ENCODE assay signal across 2 cellular contexts in the genomic region with DNA sequence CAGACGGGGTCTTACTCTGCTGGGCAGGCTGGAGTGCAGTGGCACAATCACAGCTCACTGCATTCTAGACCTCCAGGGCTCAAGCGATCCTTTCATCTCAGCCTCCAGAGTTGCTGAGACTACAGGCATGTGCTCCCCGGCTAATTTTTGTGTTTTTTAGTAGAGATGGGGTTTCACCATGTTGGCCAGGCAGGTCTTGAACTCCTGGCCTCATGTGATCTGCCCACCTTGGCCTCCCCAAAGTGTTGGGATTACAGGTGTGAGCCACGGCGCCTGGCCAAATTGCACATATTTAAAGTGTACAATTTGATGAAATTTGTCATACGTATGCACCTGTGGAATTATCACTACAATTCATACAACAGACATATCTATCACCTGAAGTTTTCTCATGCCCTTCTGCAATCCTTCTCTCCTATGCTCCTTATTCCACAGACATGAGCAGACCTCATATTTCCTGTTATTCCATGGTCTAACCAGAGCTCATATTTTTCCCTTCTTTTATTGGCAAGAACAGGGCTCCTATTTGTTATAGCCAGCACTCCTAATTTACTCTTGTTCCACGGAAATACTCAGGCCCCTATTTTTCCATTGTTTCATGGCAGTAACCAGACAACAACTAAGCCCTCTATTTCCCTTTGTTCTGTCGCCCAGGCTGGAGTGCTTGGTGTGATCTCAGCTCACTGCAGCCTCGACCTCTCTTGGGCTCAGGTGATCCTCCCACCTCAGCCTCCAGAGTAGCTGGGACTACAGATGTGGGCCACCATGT.
TF ChIP-seq lines count a peak whose summit lies in the region.

No MANE protein-coding gene starts in this region.

TF ChIP-seq in HepG2, 621 proteins besides CTCF, POLR2A, EP300 and RAD21 (continues in another document):
- TF ChIP-seq NR2F1 (CRISPR knock-in tag; IDR thresholded peaks at IDR 0.05): no peak
- TF ChIP-seq CHD4 (IDR thresholded peaks at IDR 0.05; ENCODE audit: borderline replicate concordance, low read length): no peak
- no peak for TF ChIP-seq TSC22D2 (CRISPR knock-in tag; IDR thresholded peaks at IDR 0.05; ENCODE audit: borderline replicate concordance)
- no peak for TF ChIP-seq HOXA9 (CRISPR knock-in tag; IDR thresholded peaks at IDR 0.05; ENCODE audit: borderline replicate concordance)
- no peak for TF ChIP-seq KLF13 (CRISPR knock-in tag; IDR thresholded peaks at IDR 0.05)
- TF ChIP-seq, protein P1, sequence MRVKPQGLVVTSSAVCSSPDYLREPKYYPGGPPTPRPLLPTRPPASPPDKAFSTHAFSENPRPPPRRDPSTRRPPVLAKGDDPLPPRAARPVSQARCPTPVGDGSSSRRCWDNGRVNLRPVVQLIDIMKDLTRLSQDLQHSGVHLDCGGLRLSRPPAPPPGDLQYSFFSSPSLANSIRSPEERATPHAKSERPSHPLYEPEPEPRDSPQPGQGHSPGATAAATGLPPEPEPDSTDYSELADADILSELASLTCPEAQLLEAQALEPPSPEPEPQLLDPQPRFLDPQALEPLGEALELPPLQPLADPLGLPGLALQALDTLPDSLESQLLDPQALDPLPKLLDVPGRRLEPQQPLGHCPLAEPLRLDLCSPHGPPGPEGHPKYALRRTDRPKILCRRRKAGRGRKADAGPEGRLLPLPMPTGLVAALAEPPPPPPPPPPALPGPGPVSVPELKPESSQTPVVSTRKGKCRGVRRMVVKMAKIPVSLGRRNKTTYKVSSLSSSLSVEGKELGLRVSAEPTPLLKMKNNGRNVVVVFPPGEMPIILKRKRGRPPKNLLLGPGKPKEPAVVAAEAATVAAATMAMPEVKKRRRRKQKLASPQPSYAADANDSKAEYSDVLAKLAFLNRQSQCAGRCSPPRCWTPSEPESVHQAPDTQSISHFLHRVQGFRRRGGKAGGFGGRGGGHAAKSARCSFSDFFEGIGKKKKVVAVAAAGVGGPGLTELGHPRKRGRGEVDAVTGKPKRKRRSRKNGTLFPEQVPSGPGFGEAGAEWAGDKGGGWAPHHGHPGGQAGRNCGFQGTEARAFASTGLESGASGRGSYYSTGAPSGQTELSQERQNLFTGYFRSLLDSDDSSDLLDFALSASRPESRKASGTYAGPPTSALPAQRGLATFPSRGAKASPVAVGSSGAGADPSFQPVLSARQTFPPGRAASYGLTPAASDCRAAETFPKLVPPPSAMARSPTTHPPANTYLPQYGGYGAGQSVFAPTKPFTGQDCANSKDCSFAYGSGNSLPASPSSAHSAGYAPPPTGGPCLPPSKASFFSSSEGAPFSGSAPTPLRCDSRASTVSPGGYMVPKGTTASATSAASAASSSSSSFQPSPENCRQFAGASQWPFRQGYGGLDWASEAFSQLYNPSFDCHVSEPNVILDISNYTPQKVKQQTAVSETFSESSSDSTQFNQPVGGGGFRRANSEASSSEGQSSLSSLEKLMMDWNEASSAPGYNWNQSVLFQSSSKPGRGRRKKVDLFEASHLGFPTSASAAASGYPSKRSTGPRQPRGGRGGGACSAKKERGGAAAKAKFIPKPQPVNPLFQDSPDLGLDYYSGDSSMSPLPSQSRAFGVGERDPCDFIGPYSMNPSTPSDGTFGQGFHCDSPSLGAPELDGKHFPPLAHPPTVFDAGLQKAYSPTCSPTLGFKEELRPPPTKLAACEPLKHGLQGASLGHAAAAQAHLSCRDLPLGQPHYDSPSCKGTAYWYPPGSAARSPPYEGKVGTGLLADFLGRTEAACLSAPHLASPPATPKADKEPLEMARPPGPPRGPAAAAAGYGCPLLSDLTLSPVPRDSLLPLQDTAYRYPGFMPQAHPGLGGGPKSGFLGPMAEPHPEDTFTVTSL (CRISPR knock-in tag; IDR thresholded peaks at IDR 0.05; ENCODE audit: borderline replicate concordance): 0 out of 2 replicates have a peak, but pooled peaks have one; percentile 7
- 0 out of 2 replicates have a peak, but pooled peaks have one; percentile 50 for TF ChIP-seq ZNF703 (CRISPR knock-in tag; IDR thresholded peaks at IDR 0.05; ENCODE audit: borderline replicate concordance)
- TF ChIP-seq, protein P2, sequence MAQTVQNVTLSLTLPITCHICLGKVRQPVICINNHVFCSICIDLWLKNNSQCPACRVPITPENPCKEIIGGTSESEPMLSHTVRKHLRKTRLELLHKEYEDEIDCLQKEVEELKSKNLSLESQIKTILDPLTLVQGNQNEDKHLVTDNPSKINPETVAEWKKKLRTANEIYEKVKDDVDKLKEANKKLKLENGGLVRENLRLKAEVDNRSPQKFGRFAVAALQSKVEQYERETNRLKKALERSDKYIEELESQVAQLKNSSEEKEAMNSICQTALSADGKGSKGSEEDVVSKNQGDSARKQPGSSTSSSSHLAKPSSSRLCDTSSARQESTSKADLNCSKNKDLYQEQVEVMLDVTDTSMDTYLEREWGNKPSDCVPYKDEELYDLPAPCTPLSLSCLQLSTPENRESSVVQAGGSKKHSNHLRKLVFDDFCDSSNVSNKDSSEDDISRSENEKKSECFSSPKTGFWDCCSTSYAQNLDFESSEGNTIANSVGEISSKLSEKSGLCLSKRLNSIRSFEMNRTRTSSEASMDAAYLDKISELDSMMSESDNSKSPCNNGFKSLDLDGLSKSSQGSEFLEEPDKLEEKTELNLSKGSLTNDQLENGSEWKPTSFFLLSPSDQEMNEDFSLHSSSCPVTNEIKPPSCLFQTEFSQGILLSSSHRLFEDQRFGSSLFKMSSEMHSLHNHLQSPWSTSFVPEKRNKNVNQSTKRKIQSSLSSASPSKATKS (CRISPR knock-in tag; IDR thresholded peaks at IDR 0.05): no peak
- TF ChIP-seq ATF1 (CRISPR knock-in tag; IDR thresholded peaks at IDR 0.05): no peak
- no peak for TF ChIP-seq ZNF562 (CRISPR knock-in tag; IDR thresholded peaks at IDR 0.05; ENCODE audit: borderline replicate concordance)
- TF ChIP-seq, protein P3, sequence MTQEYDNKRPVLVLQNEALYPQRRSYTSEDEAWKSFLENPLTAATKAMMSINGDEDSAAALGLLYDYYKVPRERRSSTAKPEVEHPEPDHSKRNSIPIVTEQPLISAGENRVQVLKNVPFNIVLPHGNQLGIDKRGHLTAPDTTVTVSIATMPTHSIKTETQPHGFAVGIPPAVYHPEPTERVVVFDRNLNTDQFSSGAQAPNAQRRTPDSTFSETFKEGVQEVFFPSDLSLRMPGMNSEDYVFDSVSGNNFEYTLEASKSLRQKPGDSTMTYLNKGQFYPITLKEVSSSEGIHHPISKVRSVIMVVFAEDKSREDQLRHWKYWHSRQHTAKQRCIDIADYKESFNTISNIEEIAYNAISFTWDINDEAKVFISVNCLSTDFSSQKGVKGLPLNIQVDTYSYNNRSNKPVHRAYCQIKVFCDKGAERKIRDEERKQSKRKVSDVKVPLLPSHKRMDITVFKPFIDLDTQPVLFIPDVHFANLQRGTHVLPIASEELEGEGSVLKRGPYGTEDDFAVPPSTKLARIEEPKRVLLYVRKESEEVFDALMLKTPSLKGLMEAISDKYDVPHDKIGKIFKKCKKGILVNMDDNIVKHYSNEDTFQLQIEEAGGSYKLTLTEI (CRISPR knock-in tag; conservative IDR thresholded peaks at IDR 0.05): no peak

TF ChIP-seq in endothelial cell of umbilical vein, 7 proteins besides CTCF, POLR2A, EP300 and RAD21:
- TF ChIP-seq JUN (IDR thresholded peaks at IDR 0.05; ENCODE audit: borderline replicate concordance, insufficient read depth, insufficient read length, low read depth): no peak
- TF ChIP-seq EZH2 (IDR thresholded peaks at IDR 0.05; ENCODE audit: borderline replicate concordance, low read depth, low read length, severe bottlenecking): no peak
- TF ChIP-seq FOS (IDR thresholded peaks at IDR 0.05; ENCODE audit: borderline replicate concordance, insufficient read depth, low read length): no peak
- TF ChIP-seq GATA2 (IDR thresholded peaks at IDR 0.05; ENCODE audit: insufficient read depth, insufficient read length, low read depth, low read length): no peak
- no peak for TF ChIP-seq POLR2AphosphoS5 (IDR thresholded peaks at IDR 0.05; ENCODE audit: insufficient read depth, low read depth, low read length)
TF ChIP-seq in endothelial cell of umbilical vein: peak in this region for 0.
